In genomic region chr2:32064713-32065112, GRCh38 we compare ENCODE assay signal across 8 cellular contexts. TPM values are rescaled to one million over a fixed set of nuclear protein-coding genes. Genes with fewer than 3 reads are reported as not detected.
DNase-seq lines count a peak whose midpoint lies in the region; ATAC-seq and TF ChIP-seq lines count a peak whose summit lies in the region.

No MANE protein-coding gene starts in this region.

- H3K27ac ChIP-seq in mammary epithelial cell (ENCODE audit: insufficient read depth, low read depth, low read length), result peak overlapping the region; percentile 34
- H3K27ac ChIP-seq in mucosa of rectum (ENCODE audit: low read depth in 2 of 2, low read length in 2 of 2), result no peak overlapping the region

- CTCF ChIA-PET in mammary epithelial cell (lab: Charles Lee; ENCODE audit: low non-redundant PET), result no interaction called here

- peak overlapping the region; percentile 83 for H3K27ac Mint-ChIP-seq in stimulated activated naive CD8-positive, alpha-beta T cell treated with anti-CD3 and anti-CD28 coated beads, Interleukin-15, Interleukin-2, amounts not matched to agents 100 ng/mL and 50 ng/mL, for 24 hours

- H3K4me3 Mint-ChIP-seq in stimulated activated naive CD8-positive, alpha-beta T cell treated with anti-CD3 and anti-CD28 coated beads, Interleukin-15, Interleukin-2, amounts not matched to agents 100 ng/mL and 50 ng/mL, for 24 hours, result peak overlapping the region; percentile 91

- TF ChIP-seq CTCF in mammary epithelial cell (conservative IDR thresholded peaks at IDR 0.05 in 1 of 2, IDR thresholded peaks at IDR 0.05 in 1 of 2; ENCODE audit: extremely low read depth in 1 of 2, insufficient read depth in 1 of 2, low read depth in 1 of 2, low read length in 2 of 2), result no peak

- H3K27me3 ChIP-seq in mammary epithelial cell (ENCODE audit: insufficient read depth, low read length) (no peaks in the 10 kb centered on the region), mucosa of rectum (ENCODE audit: control insufficient read depth in 2 of 2, insufficient read depth in 2 of 2, low read length in 2 of 2) (no peaks in the 10 kb centered on the region)

- no peaks in the 10 kb centered on the region for H3K9me3 Mint-ChIP-seq in stimulated activated naive CD8-positive, alpha-beta T cell treated with anti-CD3 and anti-CD28 coated beads, Interleukin-15, Interleukin-2, amounts not matched to agents 100 ng/mL and 50 ng/mL, for 24 hours

- intact Hi-C loops in mammary epithelial cell (cut with micrococcal nuclease), result loop anchor here (5.0 kb wide), 1 partner anchor 147 kb away; no protein-coding TSS in a partner anchor

- H3K79me2 ChIP-seq in mammary epithelial cell (ENCODE audit: insufficient read depth, low read length), result peaks cover 30% of the 10 kb centered on the region

- in situ Hi-C loops in mammary epithelial cell (cut with MboI; ENCODE audit: low sequenced_read_pairs in 2 of 2), result no loop called here

- no peak for DNase-seq in stimulated activated naive CD8-positive, alpha-beta T cell treated with anti-CD3 and anti-CD28 coated beads, Interleukin-15, Interleukin-2, amounts not matched to agents 100 U/mL and 50 U/mL, for 24 hours
- DNase-seq in mammary epithelial cell (no peak), NCI-H510A (lab: John Stamatoyannopoulos, UW) (no peak), 8988T (no peak), germinal center (ENCODE audit: low spot score) (no peak)
- DNase-seq in stimulated activated naive CD4-positive, alpha-beta T cell treated with Interleukin-2 at 50 U/mL for 16 hours (lab: John Stamatoyannopoulos, UW), result no peak

- H3K36me3 Mint-ChIP-seq in stimulated activated naive CD8-positive, alpha-beta T cell treated with anti-CD3 and anti-CD28 coated beads, Interleukin-15, Interleukin-2, amounts not matched to agents 100 ng/mL and 50 ng/mL, for 24 hours (ENCODE audit: low read depth), result no peaks in the 10 kb centered on the region

- no peaks in the 10 kb centered on the region for H4K20me1 ChIP-seq in mammary epithelial cell (ENCODE audit: insufficient read depth, low read length)

- no peaks in the 10 kb centered on the region for H3K27me3 Mint-ChIP-seq in stimulated activated naive CD8-positive, alpha-beta T cell treated with anti-CD3 and anti-CD28 coated beads, Interleukin-15, Interleukin-2, amounts not matched to agents 100 ng/mL and 50 ng/mL, for 24 hours

- H3K36me3 ChIP-seq in mammary epithelial cell (ENCODE audit: insufficient read depth, low read length), result peaks cover 3% of the 10 kb centered on the region
- H3K36me3 ChIP-seq in mucosa of rectum (ENCODE audit: control insufficient read depth in 2 of 2, insufficient read depth in 2 of 2, low read length in 2 of 2), result no peaks in the 10 kb centered on the region

- H3K4me1 ChIP-seq in mammary epithelial cell (ENCODE audit: insufficient read depth, low read length) (peaks cover 25% of the 10 kb centered on the region), mucosa of rectum (ENCODE audit: control insufficient read depth in 2 of 2, insufficient read depth in 2 of 2, low read length in 2 of 2) (peaks cover 4 to 17% of the 10 kb centered on the region in 2 donors)

- peaks cover 38% of the 10 kb centered on the region for H3K4me1 Mint-ChIP-seq in stimulated activated naive CD8-positive, alpha-beta T cell treated with anti-CD3 and anti-CD28 coated beads, Interleukin-15, Interleukin-2, amounts not matched to agents 100 ng/mL and 50 ng/mL, for 24 hours (ENCODE audit: low read depth)

- dilution Hi-C loops in mammary epithelial cell (cut with HindIII; ENCODE audit: low sequenced_read_pairs), result no loop called here

- H3K9me3 ChIP-seq in mammary epithelial cell (replicated peaks; ENCODE audit: insufficient read depth, low read length), result no peaks in the 10 kb centered on the region
- no peaks in the 10 kb centered on the region for H3K9me3 ChIP-seq in mucosa of rectum (ENCODE audit: control insufficient read depth in 2 of 2, low read length in 2 of 2)

- BruUV-seq in mammary epithelial cell (replicated peaks; lab: Mats Ljungman, UMichigan), result TSS peak; percentile 41

- no peak overlapping the region for H3K9ac ChIP-seq in mammary epithelial cell (ENCODE audit: insufficient read depth, low read length)
- H3K9ac ChIP-seq in mucosa of rectum (ENCODE audit: low read depth in 1 of 2, low read length in 2 of 2), result peak overlapping the region; percentile 75 to 83

- ATAC-seq in stimulated activated naive CD8-positive, alpha-beta T cell treated with anti-CD3 and anti-CD28 coated beads, Interleukin-15, Interleukin-2, amounts not matched to agents 100 U/mL and 50 U/mL, for 24 hours, result no peak

- H3K4me3 ChIP-seq in mammary epithelial cell (replicated peaks in 1 of 3; ENCODE audit: insufficient read depth in 1 of 3, low read depth in 2 of 3, low read length in 3 of 3) (peak overlapping the region; percentile 74 to 98 (median 75)), mucosa of rectum (ENCODE audit: low read length in 2 of 2) (peak overlapping the region; percentile 91)

- peak overlapping the region; percentile 100 for H2AFZ ChIP-seq in mammary epithelial cell (ENCODE audit: low read depth, low read length)

- H3K4me2 ChIP-seq in mammary epithelial cell (ENCODE audit: insufficient read depth, low read depth, low read length), result peak overlapping the region; percentile 98

- WGBS in mammary epithelial cell (ENCODE audit: low coverage, missing lambda C conversion rate), result 48% methylated on average over 7 of the region's 8 CpGs

RNA-seq across cellular contexts. Expression of gene SPAST, which starts 1.4 kb away (rescaled TPM):
- total RNA-seq in mammary epithelial cell, result 10 to 100 TPM; 13.7 to 22.5 TPM
- 5.8 TPM for polyA plus RNA-seq in mammary epithelial cell
- 10.0 TPM for polyA minus RNA-seq in mammary epithelial cell

RNA-seq across cellular contexts. Expression of gene DPY30, which starts 25.1 kb away (rescaled TPM):
- total RNA-seq in mammary epithelial cell, result 10 to 100 TPM; 46.7 to 64.7 TPM
- polyA plus RNA-seq in mammary epithelial cell, result 87.5 TPM
- 7.5 TPM for polyA minus RNA-seq in mammary epithelial cell

RNA-seq across cellular contexts. Expression of gene MEMO1, which starts 53.9 kb away (rescaled TPM):
- 10 to 100 TPM; 47.8 to 75.3 TPM for total RNA-seq in mammary epithelial cell
- 78.6 TPM for polyA plus RNA-seq in mammary epithelial cell
- 62.3 TPM for polyA minus RNA-seq in mammary epithelial cell
